Comparison of ENCODE assay signal across 1 cellular context in the genomic region with DNA sequence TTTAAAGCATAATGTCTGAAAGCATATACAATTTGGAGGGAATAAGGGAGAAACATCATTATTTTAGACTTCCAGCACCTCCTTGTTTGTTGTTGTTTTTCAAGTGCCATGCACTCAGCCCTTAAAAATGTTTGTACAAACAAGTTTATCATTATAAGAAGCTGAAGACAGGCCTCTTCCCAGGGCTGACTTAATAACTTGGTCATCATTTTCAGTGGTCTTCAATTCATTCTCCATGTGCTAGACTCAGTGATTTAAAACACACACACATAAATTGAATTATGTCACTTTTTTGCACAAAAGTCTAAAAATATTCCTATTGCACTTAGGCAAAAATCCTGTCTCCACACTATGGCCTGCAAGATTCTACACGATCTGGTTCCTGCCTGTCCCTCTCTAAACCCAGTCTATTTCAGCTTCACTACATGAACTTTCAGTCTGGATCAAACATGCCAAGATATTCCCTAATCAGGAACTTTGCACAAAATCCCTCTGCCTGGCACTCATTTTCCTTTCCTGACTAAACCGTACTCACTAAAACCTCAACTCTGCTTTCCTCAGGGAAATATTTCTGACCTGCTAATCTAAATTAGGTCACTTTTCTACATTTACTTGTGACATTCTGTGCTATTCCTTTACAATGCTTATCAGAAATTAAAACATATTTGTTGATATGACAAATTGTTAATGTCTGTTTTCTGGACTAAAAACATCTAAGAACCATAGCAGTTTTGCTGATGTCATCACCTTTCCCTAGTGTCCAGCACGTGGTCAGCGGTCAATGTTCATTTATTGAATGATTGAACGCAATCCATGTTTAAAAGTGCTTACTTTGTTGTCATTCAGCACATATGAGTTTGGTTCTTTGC.
TF ChIP-seq lines count a peak whose summit lies in the region.

No MANE protein-coding gene starts in this region.

TF ChIP-seq in liver, 16 proteins besides CTCF, POLR2A, EP300 and RAD21 (continued from another document):
- TF ChIP-seq, protein P1, sequence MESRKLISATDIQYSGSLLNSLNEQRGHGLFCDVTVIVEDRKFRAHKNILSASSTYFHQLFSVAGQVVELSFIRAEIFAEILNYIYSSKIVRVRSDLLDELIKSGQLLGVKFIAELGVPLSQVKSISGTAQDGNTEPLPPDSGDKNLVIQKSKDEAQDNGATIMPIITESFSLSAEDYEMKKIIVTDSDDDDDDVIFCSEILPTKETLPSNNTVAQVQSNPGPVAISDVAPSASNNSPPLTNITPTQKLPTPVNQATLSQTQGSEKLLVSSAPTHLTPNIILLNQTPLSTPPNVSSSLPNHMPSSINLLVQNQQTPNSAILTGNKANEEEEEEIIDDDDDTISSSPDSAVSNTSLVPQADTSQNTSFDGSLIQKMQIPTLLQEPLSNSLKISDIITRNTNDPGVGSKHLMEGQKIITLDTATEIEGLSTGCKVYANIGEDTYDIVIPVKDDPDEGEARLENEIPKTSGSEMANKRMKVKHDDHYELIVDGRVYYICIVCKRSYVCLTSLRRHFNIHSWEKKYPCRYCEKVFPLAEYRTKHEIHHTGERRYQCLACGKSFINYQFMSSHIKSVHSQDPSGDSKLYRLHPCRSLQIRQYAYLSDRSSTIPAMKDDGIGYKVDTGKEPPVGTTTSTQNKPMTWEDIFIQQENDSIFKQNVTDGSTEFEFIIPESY (IDR thresholded peaks at IDR 0.05), result no peak
- TF ChIP-seq HNF4A (conservative IDR thresholded peaks at IDR 0.05), result peak; percentile 23 to 46
- TF ChIP-seq, protein P2, sequence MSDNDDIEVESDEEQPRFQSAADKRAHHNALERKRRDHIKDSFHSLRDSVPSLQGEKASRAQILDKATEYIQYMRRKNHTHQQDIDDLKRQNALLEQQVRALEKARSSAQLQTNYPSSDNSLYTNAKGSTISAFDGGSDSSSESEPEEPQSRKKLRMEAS (IDR thresholded peaks at IDR 0.05), result peak; percentile 43
- TF ChIP-seq NR2F2 (IDR thresholded peaks at IDR 0.05), result no peak
- no peak for TF ChIP-seq TAF1 (conservative IDR thresholded peaks at IDR 0.05)
- no peak for TF ChIP-seq FOXA1 (IDR thresholded peaks at IDR 0.05)
- TF ChIP-seq SP1 (IDR thresholded peaks at IDR 0.05), result peak; percentile 21
- TF ChIP-seq HNF4G (IDR thresholded peaks at IDR 0.05), result no peak
- TF ChIP-seq YY1 (IDR thresholded peaks at IDR 0.05), result peak; percentile 49
- TF ChIP-seq GABPA (IDR thresholded peaks at IDR 0.05 in 1 of 2, conservative IDR thresholded peaks at IDR 0.05 in 1 of 2), result no peak
- TF ChIP-seq, protein P3, sequence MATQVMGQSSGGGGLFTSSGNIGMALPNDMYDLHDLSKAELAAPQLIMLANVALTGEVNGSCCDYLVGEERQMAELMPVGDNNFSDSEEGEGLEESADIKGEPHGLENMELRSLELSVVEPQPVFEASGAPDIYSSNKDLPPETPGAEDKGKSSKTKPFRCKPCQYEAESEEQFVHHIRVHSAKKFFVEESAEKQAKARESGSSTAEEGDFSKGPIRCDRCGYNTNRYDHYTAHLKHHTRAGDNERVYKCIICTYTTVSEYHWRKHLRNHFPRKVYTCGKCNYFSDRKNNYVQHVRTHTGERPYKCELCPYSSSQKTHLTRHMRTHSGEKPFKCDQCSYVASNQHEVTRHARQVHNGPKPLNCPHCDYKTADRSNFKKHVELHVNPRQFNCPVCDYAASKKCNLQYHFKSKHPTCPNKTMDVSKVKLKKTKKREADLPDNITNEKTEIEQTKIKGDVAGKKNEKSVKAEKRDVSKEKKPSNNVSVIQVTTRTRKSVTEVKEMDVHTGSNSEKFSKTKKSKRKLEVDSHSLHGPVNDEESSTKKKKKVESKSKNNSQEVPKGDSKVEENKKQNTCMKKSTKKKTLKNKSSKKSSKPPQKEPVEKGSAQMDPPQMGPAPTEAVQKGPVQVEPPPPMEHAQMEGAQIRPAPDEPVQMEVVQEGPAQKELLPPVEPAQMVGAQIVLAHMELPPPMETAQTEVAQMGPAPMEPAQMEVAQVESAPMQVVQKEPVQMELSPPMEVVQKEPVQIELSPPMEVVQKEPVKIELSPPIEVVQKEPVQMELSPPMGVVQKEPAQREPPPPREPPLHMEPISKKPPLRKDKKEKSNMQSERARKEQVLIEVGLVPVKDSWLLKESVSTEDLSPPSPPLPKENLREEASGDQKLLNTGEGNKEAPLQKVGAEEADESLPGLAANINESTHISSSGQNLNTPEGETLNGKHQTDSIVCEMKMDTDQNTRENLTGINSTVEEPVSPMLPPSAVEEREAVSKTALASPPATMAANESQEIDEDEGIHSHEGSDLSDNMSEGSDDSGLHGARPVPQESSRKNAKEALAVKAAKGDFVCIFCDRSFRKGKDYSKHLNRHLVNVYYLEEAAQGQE (IDR thresholded peaks at IDR 0.05), result no peak
- no peak for TF ChIP-seq EGR1 (IDR thresholded peaks at IDR 0.05; ENCODE audit: low read depth in 2 of 2)
